ENCODE assay signal across 19 cellular contexts in the genomic region with DNA sequence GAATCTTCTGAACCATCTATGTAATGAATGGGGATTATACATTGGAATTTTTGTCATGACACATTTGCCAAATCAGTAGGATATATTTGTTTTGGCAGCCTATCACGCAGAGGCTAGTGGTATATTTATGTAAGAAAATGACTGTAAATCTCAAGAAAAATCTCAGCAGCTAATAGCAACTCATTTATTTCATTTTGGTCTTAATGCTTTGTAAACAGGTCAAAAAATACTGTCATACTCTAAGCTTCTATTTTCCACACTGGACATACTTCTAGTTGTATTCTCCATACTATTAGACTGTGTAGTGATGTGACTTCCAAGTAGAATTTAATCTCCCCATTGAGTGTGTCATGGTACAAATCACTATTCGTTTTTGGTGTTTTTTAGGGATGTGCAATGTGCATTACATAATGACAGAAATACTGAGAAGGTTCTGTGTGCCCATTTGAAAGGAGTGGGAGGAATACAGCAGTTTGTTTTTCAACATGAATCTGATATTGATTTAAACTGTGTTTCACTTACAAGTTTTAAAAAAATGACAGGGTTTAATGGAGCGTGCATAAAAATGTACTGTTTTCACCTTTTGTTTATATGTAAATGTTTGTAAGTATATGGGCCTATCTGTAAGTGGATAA. TPM values are rescaled to one million over a fixed set of nuclear protein-coding genes. Genes with fewer than 3 reads are reported as not detected.
DNase-seq lines count a peak whose midpoint lies in the region; ATAC-seq and TF ChIP-seq lines count a peak whose summit lies in the region.
"Had no signal": no experiment of that assay in that cellular context is flagged by ENCODE, and none has a peak within 500 bp of the region (broad histone marks: within the 10 kb centered on the region; RNA-seq: fewer than 3 reads in every experiment).

No MANE protein-coding gene starts in this region.

- no peaks in the 10 kb centered on the region for H3K9me3 Mint-ChIP-seq in CD4-positive, alpha-beta T cell
- H3K9me3 Mint-ChIP-seq: CD4-positive, alpha-beta memory T cell; HFFc6 had no signal

- no peak for TF ChIP-seq CTCF in CD4-positive, alpha-beta T cell (IDR thresholded peaks at IDR 0.05)
- TF ChIP-seq CTCF in HEK293 (tag by site-specific recombination; IDR thresholded peaks at IDR 0.05) (no peak), astrocyte of the spinal cord (IDR thresholded peaks at IDR 0.05; ENCODE audit: low read depth, low read length) (no peak), osteoblast (IDR thresholded peaks at IDR 0.05; ENCODE audit: extremely low read depth, low read depth, low read length) (no peak)

- no peak for ATAC-seq in CD4-positive, alpha-beta T cell (ENCODE audit: poor library complexity)
- no peak for ATAC-seq in aorta (ENCODE audit: low FRiP score)
- ATAC-seq: GM12878 had no signal

- in situ Hi-C loops in astrocyte of the spinal cord (cut with HindIII; ENCODE audit: low sequenced_read_pairs): no loop called here

- CTCF ChIA-PET in CD4-positive, alpha-beta T cell (lab: Charles Lee): no interaction called here
- CTCF ChIA-PET in HEK293 (lab: Yijun Ruan, JAX): interaction anchor here (0.8 to 4.6 kb wide), 2 partner anchors 7 to 300 kb away, joined by 3 to 24 read pairs; no protein-coding TSS in a partner anchor

- no peaks in the 10 kb centered on the region for H3K27me3 Mint-ChIP-seq in CD4-positive, alpha-beta T cell
- H3K27me3 Mint-ChIP-seq: B cell; CD4-positive, alpha-beta memory T cell had no signal

- peaks cover 18% of the 10 kb centered on the region for H4K20me1 ChIP-seq in osteoblast (ENCODE audit: insufficient read depth, low read length)

- POLR2A ChIA-PET in CD4-positive, alpha-beta T cell (lab: Charles Lee): no interaction called here
- POLR2A ChIA-PET in HEK293 (lab: Yijun Ruan, JAX): no interaction called here

- peaks cover 39% of the 10 kb centered on the region for H3K79me2 ChIP-seq in osteoblast (ENCODE audit: insufficient read depth, low read length)

- H3K36me3 Mint-ChIP-seq in CD4-positive, alpha-beta T cell (ENCODE audit: low read depth): peaks cover 60% of the 10 kb centered on the region

- H3K27ac ChIP-seq in CD4-positive, alpha-beta T cell (ENCODE audit: low read depth, low read length): no peak overlapping the region
- H3K27ac ChIP-seq in HEK293 (ENCODE audit: extremely low read depth, low read depth, low read length) (no peak overlapping the region), osteoblast (ENCODE audit: low read depth, low read length) (no peak overlapping the region), aorta (ENCODE audit: low read depth in 1 of 2, low read length in 2 of 2) (no peak overlapping the region)

- H3K27ac Mint-ChIP-seq in CD4-positive, alpha-beta T cell: peak overlapping the region; percentile 3

- no peaks in the 10 kb centered on the region for H3K4me1 Mint-ChIP-seq in CD4-positive, alpha-beta T cell (ENCODE audit: low read depth)
- H3K4me1 Mint-ChIP-seq: B cell had no signal

- H3K4me3 ChIP-seq in HEK293 (ENCODE audit: low read depth, low read length): no peak overlapping the region
- no peak overlapping the region for H3K4me3 ChIP-seq in astrocyte of the spinal cord (ENCODE audit: low read depth, low read length)
- no peak overlapping the region for H3K4me3 ChIP-seq in osteoblast (ENCODE audit: insufficient read depth, low read length)
- H3K4me3 ChIP-seq in aorta (ENCODE audit: low read length in 2 of 2): no peak overlapping the region
- H3K4me3 ChIP-seq: GM12878 had no signal

- H3K4me1 ChIP-seq in HEK293 (ENCODE audit: control insufficient read depth, insufficient read depth, low read length) (no peaks in the 10 kb centered on the region), osteoblast (ENCODE audit: insufficient read depth, low read length) (peaks cover 23% of the 10 kb centered on the region), aorta (ENCODE audit: control insufficient read depth in 1 of 2, insufficient read depth in 2 of 2, low read length in 2 of 2) (no peaks in the 10 kb centered on the region)

- no peak overlapping the region for H3K4me2 ChIP-seq in osteoblast (ENCODE audit: insufficient read depth, low read length)
- H3K4me2 ChIP-seq: SK-N-SH had no signal

- intact Hi-C loops in CD4-positive, alpha-beta T cell (cut with DNase I, micrococcal nuclease): loop anchor here in 1 of 2 experiments (10.0 kb wide), 1 partner anchor 298 kb away; no protein-coding TSS in a partner anchor
- intact Hi-C loops in aorta (cut with DNase I): loop anchor here (10.0 kb wide), 2 partner anchors 88 to 168 kb away; a partner anchor contains a TSS

- peaks cover 50 to 69% of the 10 kb centered on the region in 2 experiments for H3K36me3 ChIP-seq in HEK293 (ENCODE audit: control insufficient read depth in 2 of 2, insufficient read depth in 1 of 2, low read length in 2 of 2)
- H3K36me3 ChIP-seq in osteoblast (ENCODE audit: insufficient read depth, low read length): peaks cover 57% of the 10 kb centered on the region
- H3K36me3 ChIP-seq in aorta (ENCODE audit: control insufficient read depth in 1 of 2, insufficient read depth in 2 of 2, low read length in 1 of 2): peaks cover 4 to 11% of the 10 kb centered on the region in 2 donors

- no peaks in the 10 kb centered on the region for H3K27me3 ChIP-seq in CD4-positive, alpha-beta T cell (ENCODE audit: control insufficient read depth, insufficient read depth, low read length)
- no peaks in the 10 kb centered on the region for H3K27me3 ChIP-seq in osteoblast (ENCODE audit: insufficient read depth, low read length)
- H3K27me3 ChIP-seq in aorta (ENCODE audit: control insufficient read depth in 1 of 2, insufficient read depth in 2 of 2, low read length in 1 of 2): no peaks in the 10 kb centered on the region

- WGBS in aorta, 2 donors: 40 to 44% methylated on average over 3 of the region's 3 CpGs

- no peak for DNase-seq in CD4-positive, alpha-beta T cell
- peak; percentile 14 for DNase-seq in astrocyte of the spinal cord (ENCODE audit: low read depth, low spot score)
- DNase-seq in osteoblast (ENCODE audit: insufficient read length, low spot score, missing footprints): peak; percentile 75
- DNase-seq in NCI-H2107 treated with DMSO at 0.1 percent for 48 hours (lab: John Stamatoyannopoulos, UW; ENCODE audit: unreplicated experiment): no peak
- no peak for DNase-seq in aorta
- DNase-seq in NCI-H2029 (lab: John Stamatoyannopoulos, UW): no peak
- DNase-seq: CD4-positive, alpha-beta memory T cell; DMS79 treated with DMSO at 0.1 percent for 48 hours; GDM1; HFFc6; KG1; NCI-H1436; NCI-H2081 treated with DMSO at 0.1 percent for 48 hours; NCI-H510A treated with DMSO at 0.1 percent for 48 hours; NCI-H82; SK-N-SH had no signal

- no peak overlapping the region for H2AFZ ChIP-seq in osteoblast (ENCODE audit: low read length)

- no peak overlapping the region for H3K4me3 Mint-ChIP-seq in CD4-positive, alpha-beta T cell
- H3K4me3 Mint-ChIP-seq: B cell; CD4-positive, alpha-beta memory T cell; HFFc6 had no signal

- no peaks in the 10 kb centered on the region for H3K9me3 ChIP-seq in CD4-positive, alpha-beta T cell (ENCODE audit: control insufficient read depth, low read length)
- H3K9me3 ChIP-seq in HEK293 (ENCODE audit: control insufficient read depth, insufficient read depth, low read depth, low read length): no peaks in the 10 kb centered on the region
- H3K9me3 ChIP-seq in osteoblast (ENCODE audit: low read depth, low read length): no peaks in the 10 kb centered on the region
- no peaks in the 10 kb centered on the region for H3K9me3 ChIP-seq in aorta (ENCODE audit: control insufficient read depth, low read length)
- H3K9me3 ChIP-seq: SK-N-SH had no signal

TF ChIP-seq in HEK293, 187 proteins besides CTCF, POLR2A, EP300 and RAD21:
- TF ChIP-seq ZNF76 (tag by site-specific recombination; IDR thresholded peaks at IDR 0.05; ENCODE audit: borderline replicate concordance, low read depth) (no peak), ZNF664 (tag by site-specific recombination; IDR thresholded peaks at IDR 0.05) (peak; percentile 92), ZNF341 (tag by site-specific recombination; IDR thresholded peaks at IDR 0.05; ENCODE audit: low read depth) (no peak), ZNF248 (tag by site-specific recombination; IDR thresholded peaks at IDR 0.05) (no peak)
- TF ChIP-seq, protein P1, sequence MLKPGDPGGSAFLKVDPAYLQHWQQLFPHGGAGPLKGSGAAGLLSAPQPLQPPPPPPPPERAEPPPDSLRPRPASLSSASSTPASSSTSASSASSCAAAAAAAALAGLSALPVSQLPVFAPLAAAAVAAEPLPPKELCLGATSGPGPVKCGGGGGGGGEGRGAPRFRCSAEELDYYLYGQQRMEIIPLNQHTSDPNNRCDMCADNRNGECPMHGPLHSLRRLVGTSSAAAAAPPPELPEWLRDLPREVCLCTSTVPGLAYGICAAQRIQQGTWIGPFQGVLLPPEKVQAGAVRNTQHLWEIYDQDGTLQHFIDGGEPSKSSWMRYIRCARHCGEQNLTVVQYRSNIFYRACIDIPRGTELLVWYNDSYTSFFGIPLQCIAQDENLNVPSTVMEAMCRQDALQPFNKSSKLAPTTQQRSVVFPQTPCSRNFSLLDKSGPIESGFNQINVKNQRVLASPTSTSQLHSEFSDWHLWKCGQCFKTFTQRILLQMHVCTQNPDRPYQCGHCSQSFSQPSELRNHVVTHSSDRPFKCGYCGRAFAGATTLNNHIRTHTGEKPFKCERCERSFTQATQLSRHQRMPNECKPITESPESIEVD (tag by site-specific recombination; IDR thresholded peaks at IDR 0.05): peak; percentile 60; the same call in 1 of the 2 replicates

RNA-seq across cellular contexts. Expression of a gene that starts 29.1 kb away (rescaled TPM):
- 10 to 100 TPM; 34.4 to 34.8 TPM for total RNA-seq in CD4-positive, alpha-beta T cell
- total RNA-seq in osteoblast: 36.2 and 41.6 TPM in 2 replicates
- total RNA-seq in aorta: 10 to 100 TPM; 33.5 to 35.1 TPM
- 10 to 100 TPM; 17.3 to 23.6 TPM for polyA plus RNA-seq in aorta

Comparison
In these comparisons a context has a peak if more than half of its experiments do, and no peak if none do; other contexts are left out.
1. DNase-seq: peak in astrocyte of the spinal cord (single experiment) and osteoblast (single experiment); none in CD4-positive, alpha-beta T cell (0 of 10), NCI-H2107 treated with DMSO at 0.1 percent for 48 hours (single experiment), aorta (0 of 2) and NCI-H2029 (single experiment).